Comparison of ENCODE assay signal across 18 cellular contexts in genomic region chr4:10011277-10011676, GRCh38. TPM values are rescaled to one million over a fixed set of nuclear protein-coding genes. Genes with fewer than 3 reads are reported as not detected.
A peak's percentile ranks its signal among the peaks of the same experiment; 100 is the strongest.
DNase-seq lines count a peak whose midpoint lies in the region; ATAC-seq and TF ChIP-seq lines count a peak whose summit lies in the region.
"Had no signal": no experiment of that assay in that cellular context is flagged by ENCODE, and none has a peak within 500 bp of the region (broad histone marks: within the 10 kb centered on the region; RNA-seq: fewer than 3 reads in every experiment).

No MANE protein-coding gene starts in this region.

- no peaks in the 10 kb centered on the region; the same call in 1 of the 2 replicates for H3K36me3 ChIP-seq in Caco-2 (ENCODE audit: control insufficient read depth, insufficient read depth, low read length)
- H3K36me3 ChIP-seq: BLaER1, HAP-1 had no signal

- H3K27me3 ChIP-seq in right cardiac atrium (ENCODE audit: control insufficient read depth, insufficient read depth) (no peaks in the 10 kb centered on the region), Caco-2 (replicated peaks; ENCODE audit: control insufficient read depth, insufficient read depth, low read length) (no peaks in the 10 kb centered on the region)
- H3K27me3 ChIP-seq: BLaER1 had no signal

- CTCF ChIA-PET in Caco-2 (lab: Charles Lee), result no interaction called here

- 91% methylated on average over 1 of the region's 1 CpG for WGBS in right cardiac atrium

- no TSS peak for BruUV-seq in Caco-2 (replicated peaks; lab: Mats Ljungman, UMichigan)

- DNase-seq in NCI-H2029 (lab: John Stamatoyannopoulos, UW), result peak; percentile 26
- DNase-seq in NCI-H2029 treated with DMSO at 0.1 percent for 48 hours (lab: John Stamatoyannopoulos, UW), result no peak
- peak; percentile 23 for DNase-seq in NCI-H526 treated with DMSO at 0.1 percent for 48 hours (lab: John Stamatoyannopoulos, UW)
- DNase-seq in left lobe of liver (ENCODE audit: low spot score), result no peak
- no peak for DNase-seq in NCI-H187 treated with DMSO at 0.1 percent for 48 hours (lab: John Stamatoyannopoulos, UW)
- no peak for DNase-seq in right cardiac atrium
- DNase-seq in Caco-2, result no peak
- DNase-seq: 8988T; CD4-positive, CD25-positive, alpha-beta regulatory T cell; CD8-positive, alpha-beta memory T cell; DMS153; DMS79; GDM1; GM23248 had no signal

- H3K27me3 Mint-ChIP-seq in Caco-2 (ENCODE audit: insufficient read depth, unreplicated experiment), result no peaks in the 10 kb centered on the region
- H3K27me3 Mint-ChIP-seq: CD4-positive, CD25-positive, alpha-beta regulatory T cell had no signal

- peaks cover 16% of the 10 kb centered on the region for H3K4me1 ChIP-seq in right cardiac atrium (ENCODE audit: control insufficient read depth, insufficient read depth, low read length)
- peaks cover 14% of the 10 kb centered on the region for H3K4me1 ChIP-seq in Caco-2
- H3K4me1 ChIP-seq: HAP-1 had no signal

- H3K9me3 ChIP-seq in right cardiac atrium (ENCODE audit: control insufficient read depth, low read length) (no peaks in the 10 kb centered on the region), Caco-2 (no peaks in the 10 kb centered on the region)
- H3K9me3 ChIP-seq: BLaER1, HAP-1 had no signal

- ATAC-seq in left lobe of liver, result peak; percentile 39
- ATAC-seq in right cardiac atrium, result no peak

- no peak for TF ChIP-seq CTCF in Caco-2 (IDR thresholded peaks at IDR 0.05; ENCODE audit: insufficient read depth in 1 of 2, low read depth in 1 of 2, low read length in 1 of 2, severe bottlenecking in 1 of 2, unreplicated experiment in 1 of 2)

- POLR2A ChIA-PET in Caco-2 (lab: Charles Lee), result interaction anchor here (0.5 kb wide), 1 partner anchor 14 kb away, joined by 4 read pairs; no protein-coding TSS in a partner anchor

- H3K27ac Mint-ChIP-seq in Caco-2 (ENCODE audit: unreplicated experiment), result no peak overlapping the region

- intact Hi-C loops in right cardiac atrium (cut with DNase I), result loop anchor here (5.0 to 10.0 kb wide), 5 partner anchors 54 to 306 kb away; no protein-coding TSS in a partner anchor
- intact Hi-C loops in Caco-2 (cut with micrococcal nuclease; ENCODE audit: unreplicated experiment), result no loop called here

- H3K4me3 Mint-ChIP-seq in Caco-2 (ENCODE audit: unreplicated experiment), result no peak overlapping the region
- H3K4me3 Mint-ChIP-seq: CD4-positive, CD25-positive, alpha-beta regulatory T cell had no signal

- H3K4me1 Mint-ChIP-seq in Caco-2 (ENCODE audit: low read depth, unreplicated experiment), result peaks cover 7% of the 10 kb centered on the region

- no peak overlapping the region for H3K4me3 ChIP-seq in right cardiac atrium (ENCODE audit: low read length)
- H3K4me3 ChIP-seq in Caco-2 (ENCODE audit: low read depth, low read length), result no peak overlapping the region
- H3K4me3 ChIP-seq: BLaER1, GM23248, HAP-1 had no signal

- no peak overlapping the region for H3K27ac ChIP-seq in right cardiac atrium (ENCODE audit: low read length)
- H3K27ac ChIP-seq: BLaER1, GM23248 had no signal

- H3K36me3 Mint-ChIP-seq in Caco-2 (ENCODE audit: insufficient read depth, unreplicated experiment), result peaks cover 8% of the 10 kb centered on the region
- H3K36me3 Mint-ChIP-seq: CD4-positive, CD25-positive, alpha-beta regulatory T cell; CD8-positive, alpha-beta memory T cell had no signal

- no peaks in the 10 kb centered on the region for H3K9me3 Mint-ChIP-seq in Caco-2 (ENCODE audit: unreplicated experiment)
- H3K9me3 Mint-ChIP-seq: CD4-positive, CD25-positive, alpha-beta regulatory T cell; CD8-positive, alpha-beta memory T cell had no signal

RNA-seq across cellular contexts. Expression of gene SLC2A9, which starts 10.0 kb away (rescaled TPM):
- 21.7 TPM for total RNA-seq in left lobe of liver
- 10 to 100 TPM; 11.3 to 18.7 (median 13.7) TPM for total RNA-seq in right cardiac atrium
- 5.1 TPM for polyA plus RNA-seq in right cardiac atrium
- total RNA-seq in Caco-2 (2022), result 17.5 and 21.0 TPM in 2 replicates
- total RNA-seq: A673, H4 had no signal

Comparison
In these comparisons a context has a peak if more than half of its experiments do, and no peak if none do; other contexts are left out.
1. DNase-seq: peak in NCI-H2029 (single experiment) and NCI-H526 treated with DMSO at 0.1 percent for 48 hours (single experiment); none in NCI-H2029 treated with DMSO at 0.1 percent for 48 hours (single experiment), left lobe of liver (single experiment), NCI-H187 treated with DMSO at 0.1 percent for 48 hours (single experiment), right cardiac atrium (0 of 3) and Caco-2 (0 of 2).